In the genomic region with DNA sequence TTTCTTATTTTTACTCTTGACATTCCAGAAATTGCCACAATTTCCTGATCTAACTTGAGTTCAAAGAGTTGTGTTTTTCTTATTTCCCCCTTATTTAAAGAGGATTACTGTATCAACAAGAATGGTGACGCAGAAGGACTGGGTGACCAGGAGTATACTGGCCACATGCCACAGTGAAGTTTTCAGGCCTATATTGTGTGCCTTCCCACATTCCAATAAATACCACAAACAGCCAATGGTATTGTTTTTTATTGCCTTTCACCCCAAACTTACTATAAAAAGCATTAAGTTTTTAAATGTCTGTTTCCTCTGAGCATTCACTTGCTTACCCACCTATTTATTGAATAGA, we compare ENCODE assay signal across 20 cellular contexts.
DNase-seq lines count a peak whose midpoint lies in the region; ATAC-seq lines count a peak whose summit lies in the region.
"Had no signal": no experiment of that assay in that cellular context is flagged by ENCODE, and none has a peak within 500 bp of the region (broad histone marks: within the 10 kb centered on the region; RNA-seq: fewer than 3 reads in every experiment).

No MANE protein-coding gene starts in this region.

- no peaks in the 10 kb centered on the region for H3K27me3 Mint-ChIP-seq in stimulated activated naive CD8-positive, alpha-beta T cell treated with anti-CD3 and anti-CD28 coated beads, Interleukin-15, amount 100 ng/mL, for 72 hours
- H3K27me3 Mint-ChIP-seq in immature natural killer cell (ENCODE audit: low read depth in 3 of 3) = peaks cover 0 to 5% (median 4%) of the 10 kb centered on the region in 3 donors
- peaks cover 5 to 10% of the 10 kb centered on the region in 2 donors for H3K27me3 Mint-ChIP-seq in stimulated activated naive B cell treated with anti-CD40 and anti-IgM and Interleukin-4, amounts not matched to agents 10 μg/mL and 1 μg/mL and 100 μg/mL, for 72 hours
- H3K27me3 Mint-ChIP-seq: activated CD8-positive, alpha-beta T cell treated with anti-CD3 and anti-CD28 coated beads for 36 hours; stimulated activated memory B cell treated with anti-CD40 and anti-IgM and Interleukin-4, amounts not matched to agents 10 μg/mL and 1 μg/mL and 100 μg/mL, for 72 hours had no signal

- peaks cover 0 to 10% (median 3%) of the 10 kb centered on the region in 3 donors for H3K36me3 Mint-ChIP-seq in immature natural killer cell
- H3K36me3 Mint-ChIP-seq in stimulated activated naive B cell treated with anti-CD40 and anti-IgM and Interleukin-4, amounts not matched to agents 10 μg/mL and 1 μg/mL and 100 μg/mL, for 72 hours = no peaks in the 10 kb centered on the region

- H3K4me3 Mint-ChIP-seq in stimulated activated naive CD8-positive, alpha-beta T cell treated with anti-CD3 and anti-CD28 coated beads, Interleukin-15, amount 100 ng/mL, for 72 hours = peak overlapping the region in 1 of 2 donors; percentile 16
- H3K4me3 Mint-ChIP-seq in immature natural killer cell = peak overlapping the region; percentile 55 to 77 (median 74)
- no peak overlapping the region for H3K4me3 Mint-ChIP-seq in stimulated activated naive B cell treated with anti-CD40 and anti-IgM and Interleukin-4, amounts not matched to agents 10 μg/mL and 1 μg/mL and 100 μg/mL, for 72 hours
- H3K4me3 Mint-ChIP-seq: activated CD8-positive, alpha-beta T cell treated with anti-CD3 and anti-CD28 coated beads for 36 hours; stimulated activated memory B cell treated with anti-CD40 and anti-IgM and Interleukin-4, amounts not matched to agents 10 μg/mL and 1 μg/mL and 100 μg/mL, for 72 hours had no signal

- no peak for DNase-seq in stimulated activated naive CD8-positive, alpha-beta T cell treated with anti-CD3 and anti-CD28 coated beads, Interleukin-15, amount 100 ng/mL, for 72 hours
- no peak for DNase-seq in stimulated activated naive CD8-positive, alpha-beta T cell treated with anti-CD3 and anti-CD28 coated beads, Interleukin-15, Interleukin-2, amounts not matched to agents 100 U/mL and 50 U/mL, for 24 hours
- DNase-seq in LHCN-M2 (ENCODE audit: low read depth) (peak; percentile 52), immature natural killer cell (no peak), SW480 (ENCODE audit: low spot score) (no peak), C1 segment of cervical spinal cord (lab: John Stamatoyannopoulos, UW) (no peak)
- DNase-seq in stimulated activated naive B cell treated with anti-CD40 and anti-IgM and Interleukin-4, amounts not matched to agents 10 μg/mL and 1 μg/mL and 100 μg/mL, for 72 hours = no peak
- DNase-seq: DMS79 treated with DMSO at 0.1 percent for 48 hours, foreskin fibroblast, H7, left ventricle myocardium inferior, NCI-H2107, PC-3, SK-N-SH, spleen, upper lobe of left lung had no signal

- H3K9me3 Mint-ChIP-seq in stimulated activated naive CD8-positive, alpha-beta T cell treated with anti-CD3 and anti-CD28 coated beads, Interleukin-15, amount 100 ng/mL, for 72 hours = peaks cover 11 to 16% of the 10 kb centered on the region in 2 donors
- H3K9me3 Mint-ChIP-seq in immature natural killer cell = peaks cover 0 to 3% (median 0%) of the 10 kb centered on the region in 6 donors
- H3K9me3 Mint-ChIP-seq in stimulated activated naive B cell treated with anti-CD40 and anti-IgM and Interleukin-4, amounts not matched to agents 10 μg/mL and 1 μg/mL and 100 μg/mL, for 72 hours = peaks cover 7% of the 10 kb centered on the region in 2 donors

- peak; percentile 49 for ATAC-seq in stimulated activated naive CD8-positive, alpha-beta T cell treated with anti-CD3 and anti-CD28 coated beads, Interleukin-15, amount 100 ng/mL, for 72 hours
- ATAC-seq in stimulated activated naive CD8-positive, alpha-beta T cell treated with anti-CD3 and anti-CD28 coated beads, Interleukin-15, Interleukin-2, amounts not matched to agents 100 U/mL and 50 U/mL, for 24 hours = no peak
- ATAC-seq in stimulated activated naive B cell treated with anti-CD40 and anti-IgM and Interleukin-4, amounts not matched to agents 10 μg/mL and 1 μg/mL and 100 μg/mL, for 72 hours (replicated peaks) = no peak
- ATAC-seq in GM21528 (IDR thresholded peaks at IDR 0.05; ENCODE audit: low FRiP score, unreplicated experiment) = no peak
- ATAC-seq: A549; PC-3; stimulated activated memory B cell treated with anti-CD40 and anti-IgM and Interleukin-4, amounts not matched to agents 10 μg/mL and 1 μg/mL and 100 μg/mL, for 72 hours had no signal

- peaks cover 30% of the 10 kb centered on the region for H3K4me1 Mint-ChIP-seq in stimulated activated naive CD8-positive, alpha-beta T cell treated with anti-CD3 and anti-CD28 coated beads, Interleukin-15, amount 100 ng/mL, for 72 hours
- peaks cover 80 to 86% of the 10 kb centered on the region in 2 donors for H3K4me1 Mint-ChIP-seq in immature natural killer cell
- no peaks in the 10 kb centered on the region for H3K4me1 Mint-ChIP-seq in stimulated activated naive B cell treated with anti-CD40 and anti-IgM and Interleukin-4, amounts not matched to agents 10 μg/mL and 1 μg/mL and 100 μg/mL, for 72 hours
- H3K4me1 Mint-ChIP-seq: stimulated activated memory B cell treated with anti-CD40 and anti-IgM and Interleukin-4, amounts not matched to agents 10 μg/mL and 1 μg/mL and 100 μg/mL, for 72 hours had no signal

- no peak overlapping the region for H3K27ac Mint-ChIP-seq in stimulated activated naive CD8-positive, alpha-beta T cell treated with anti-CD3 and anti-CD28 coated beads, Interleukin-15, amount 100 ng/mL, for 72 hours
- H3K27ac Mint-ChIP-seq in immature natural killer cell = peak overlapping the region; percentile 82 to 95 (median 92)
- H3K27ac Mint-ChIP-seq in stimulated activated naive B cell treated with anti-CD40 and anti-IgM and Interleukin-4, amounts not matched to agents 10 μg/mL and 1 μg/mL and 100 μg/mL, for 72 hours = no peak overlapping the region
- H3K27ac Mint-ChIP-seq: activated CD8-positive, alpha-beta T cell treated with anti-CD3 and anti-CD28 coated beads for 36 hours; stimulated activated memory B cell treated with anti-CD40 and anti-IgM and Interleukin-4, amounts not matched to agents 10 μg/mL and 1 μg/mL and 100 μg/mL, for 72 hours had no signal

Comparison
In these comparisons a context has a peak if more than half of its experiments do, and no peak if none do; other contexts are left out.
1. H3K27ac Mint-ChIP-seq: peak in immature natural killer cell (6 of 6); none in stimulated activated naive CD8-positive, alpha-beta T cell treated with anti-CD3 and anti-CD28 coated beads, Interleukin-15, amount 100 ng/mL, for 72 hours (0 of 2) and stimulated activated naive B cell treated with anti-CD40 and anti-IgM and Interleukin-4, amounts not matched to agents 10 μg/mL and 1 μg/mL and 100 μg/mL, for 72 hours (single experiment).
2. H3K4me3 Mint-ChIP-seq: peak in immature natural killer cell (5 of 5); none in stimulated activated naive B cell treated with anti-CD40 and anti-IgM and Interleukin-4, amounts not matched to agents 10 μg/mL and 1 μg/mL and 100 μg/mL, for 72 hours (0 of 2).